8 cellular contexts compared by ENCODE assay signal in the genomic region with DNA sequence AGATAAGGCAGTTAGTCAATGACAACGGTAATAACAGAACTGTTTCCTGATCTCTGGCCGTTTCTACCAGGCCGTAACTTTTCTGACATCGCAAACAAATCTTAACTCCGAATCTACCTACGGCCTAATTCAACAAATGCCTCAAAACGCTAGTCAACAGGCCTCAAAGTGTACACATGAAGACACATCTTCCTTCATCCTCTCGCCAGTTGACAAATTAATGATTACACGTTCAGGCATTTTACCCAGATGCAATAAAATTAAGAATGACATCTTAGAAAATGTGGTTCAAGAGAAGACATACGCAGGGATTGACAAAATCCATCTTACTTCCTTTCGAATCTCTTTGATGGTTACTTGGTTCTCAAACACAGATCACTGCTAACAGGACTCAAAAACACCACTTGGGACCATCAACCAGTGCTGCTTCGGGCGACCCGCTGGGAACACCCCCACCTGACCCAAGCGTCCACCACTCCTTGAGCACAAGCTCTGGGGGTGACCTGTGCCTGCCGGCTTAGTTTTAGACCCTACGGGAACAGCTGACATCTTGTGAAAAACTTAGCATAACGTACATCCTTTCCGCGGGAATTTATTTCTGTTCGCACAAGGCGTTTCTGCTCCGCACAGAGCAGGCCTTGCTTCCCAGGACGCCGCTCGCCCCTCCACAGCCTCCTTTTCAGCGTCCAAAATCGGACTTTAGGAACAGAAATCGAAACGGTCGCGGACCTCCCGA. TPM values are rescaled to one million over a fixed set of nuclear protein-coding genes. Genes with fewer than 3 reads are reported as not detected.
A peak's percentile ranks its signal among the peaks of the same experiment; 100 is the strongest.
DNase-seq lines count a peak whose midpoint lies in the region; ATAC-seq, FAIRE-seq and TF ChIP-seq lines count a peak whose summit lies in the region.

No MANE protein-coding gene starts in this region.

- H3K27ac Mint-ChIP-seq in activated naive CD8-positive, alpha-beta T cell treated with anti-CD3 and anti-CD28 coated beads for 36 hours: peak overlapping the region; percentile 91

- H3K36me3 Mint-ChIP-seq in activated naive CD8-positive, alpha-beta T cell treated with anti-CD3 and anti-CD28 coated beads for 36 hours: peaks cover 5% of the 10 kb centered on the region

- CTCF ChIA-PET in HCT116 (lab: Charles Lee): no interaction called here

- ATAC-seq in HCT116 (peak; percentile 32), pancreas (peak; percentile 6 to 11 (median 7)), HG02973 (IDR thresholded peaks at IDR 0.05; ENCODE audit: unreplicated experiment) (no peak)

- H3K27ac ChIP-seq in HCT116 (ENCODE audit: low read depth, low read length) (peak overlapping the region; percentile 54; the same call in 1 of the 2 replicates), cardiac muscle cell (no peak overlapping the region), pancreas (peak overlapping the region; percentile 71 to 90 (median 87))

- no peaks in the 10 kb centered on the region for H3K9me2 ChIP-seq in HCT116 (ENCODE audit: insufficient read depth)

- no peaks in the 10 kb centered on the region for H4K20me1 ChIP-seq in HCT116 (ENCODE audit: insufficient read depth)

- no peak for TF ChIP-seq RAD21 in HCT116 (IDR thresholded peaks at IDR 0.05; ENCODE audit: low read depth)

- peak overlapping the region; percentile 68 for H3K9ac ChIP-seq in HCT116 (ENCODE audit: low read length)

- no peaks in the 10 kb centered on the region for H3K9me3 ChIP-seq in HCT116 (ENCODE audit: control insufficient read depth in 1 of 2, insufficient read depth in 1 of 2, low read depth in 1 of 2, low read length in 2 of 2)
- no peaks in the 10 kb centered on the region for H3K9me3 ChIP-seq in cardiac muscle cell (ENCODE audit: low read depth)
- H3K9me3 ChIP-seq in pancreas: no peaks in the 10 kb centered on the region

- peaks cover 34% of the 10 kb centered on the region for H3K79me2 ChIP-seq in HCT116 (ENCODE audit: insufficient read depth, low read length)

- H3K4me1 ChIP-seq in HCT116 (ENCODE audit: control insufficient read depth in 1 of 2, insufficient read depth in 2 of 2, low read length in 2 of 2) (peaks cover 10 to 26% of the 10 kb centered on the region in 2 experiments), cardiac muscle cell (ENCODE audit: low read depth) (no peaks in the 10 kb centered on the region), pancreas (peaks cover 20 to 26% (median 25%) of the 10 kb centered on the region in 3 donors)

- H3K4me3 ChIP-seq in HCT116 (replicated peaks in 1 of 2; ENCODE audit: low read depth in 1 of 2, low read length in 2 of 2) (peak overlapping the region; percentile 67 to 79), cardiac muscle cell (peak overlapping the region; percentile 90), pancreas (peak overlapping the region; percentile 29 to 95 (median 68))

- RAD21 ChIA-PET in HCT116 (lab: Charles Lee; ENCODE audit: low non-redundant PET in 1 of 2, low total read pairs in 2 of 2, uncharacterized antibody in 2 of 2, unreplicated experiment in 2 of 2): no interaction called here

- H3K4me3 Mint-ChIP-seq in activated naive CD8-positive, alpha-beta T cell treated with anti-CD3 and anti-CD28 coated beads for 36 hours: peak overlapping the region; percentile 89

- no peak for TF ChIP-seq POLR2A in HCT116 (IDR thresholded peaks at IDR 0.05; ENCODE audit: borderline replicate concordance, extremely low read depth, insufficient read depth, insufficient read length)

- H3K27me3 ChIP-seq in HCT116 (ENCODE audit: insufficient read depth, low read length) (no peaks in the 10 kb centered on the region), cardiac muscle cell (peaks cover 75% of the 10 kb centered on the region), pancreas (no peaks in the 10 kb centered on the region)

- 3 to 4% methylated on average over 33 of the region's 33 CpGs for WGBS in pancreas, 2 donors

- DNase-seq in ELF-1 (ENCODE audit: low read depth, low spot score) (peak; percentile 50), HCT116 (ENCODE audit: low read depth, low spot score) (no peak), OCI-M1 (lab: John Stamatoyannopoulos, UW) (peak; percentile 60), cardiac muscle cell (ENCODE audit: low read depth in 1 of 2, low spot score in 1 of 2) (peak in 1 of 2 donors; percentile 63), pancreas (peak in 3 of 6 donors; percentile 39 to 41 (median 39)), D341Med (ENCODE audit: low spot score) (no peak)
- DNase-seq in activated naive CD8-positive, alpha-beta T cell treated with anti-CD3 and anti-CD28 coated beads for 36 hours: no peak

- POLR2A ChIA-PET in HCT116 (lab: Charles Lee): no interaction called here

- no peaks in the 10 kb centered on the region for H3K27me3 Mint-ChIP-seq in activated naive CD8-positive, alpha-beta T cell treated with anti-CD3 and anti-CD28 coated beads for 36 hours

- no peak for FAIRE-seq in pancreas (lab: Jason Lieb, UNC)

- BruUV-seq in HCT116 (replicated peaks; lab: Mats Ljungman, UMichigan): TSS peak; percentile 63

- H3K36me3 ChIP-seq in HCT116 (ENCODE audit: control insufficient read depth in 1 of 2, insufficient read depth in 2 of 2, low read length in 2 of 2) (no peaks in the 10 kb centered on the region), cardiac muscle cell (no peaks in the 10 kb centered on the region), pancreas (no peaks in the 10 kb centered on the region)

- TF ChIP-seq CTCF in HCT116 (IDR thresholded peaks at IDR 0.05 in 2 of 3, conservative IDR thresholded peaks at IDR 0.05 in 1 of 3; ENCODE audit: borderline replicate concordance in 1 of 3, insufficient read depth in 1 of 3, low read depth in 2 of 3, low read length in 2 of 3) (no peak), cardiac muscle cell (IDR thresholded peaks at IDR 0.05; ENCODE audit: low read depth, low read length) (no peak), pancreas (IDR thresholded peaks at IDR 0.05) (no peak)

- intact Hi-C loops in HCT116 (cut with micrococcal nuclease) (no loop called here), pancreas (cut with DNase I) (no loop called here)

- peak overlapping the region; percentile 40 for H2AFZ ChIP-seq in HCT116 (ENCODE audit: low read depth, low read length, poor library complexity, severe bottlenecking)

- peak overlapping the region; percentile 94 for H3K4me2 ChIP-seq in HCT116 (ENCODE audit: low read length)

- H3K4me1 Mint-ChIP-seq in activated naive CD8-positive, alpha-beta T cell treated with anti-CD3 and anti-CD28 coated beads for 36 hours: peaks cover 44% of the 10 kb centered on the region

- no peaks in the 10 kb centered on the region for H3K9me3 Mint-ChIP-seq in activated naive CD8-positive, alpha-beta T cell treated with anti-CD3 and anti-CD28 coated beads for 36 hours

TF ChIP-seq in HCT116, 20 proteins besides CTCF, POLR2A, EP300 and RAD21:
- TF ChIP-seq ZFX (IDR thresholded peaks at IDR 0.05) (peak; percentile 47; the same call in 1 of the 2 replicates), JUND (IDR thresholded peaks at IDR 0.05) (no peak)

RNA-seq across cellular contexts. Expression of a gene that starts 1.3 kb away (rescaled TPM):
- total RNA-seq in HCT116 (2021; ENCODE audit: unreplicated experiment) (14.8 TPM), cardiac muscle cell (3.1 and 6.1 TPM in 2 replicates), pancreas (10 to 100 TPM; 10.8 to 15.8 (median 13.5) TPM)
- polyA plus RNA-seq in HCT116 (2012): 6.7 and 6.9 TPM in 2 replicates
- 10 to 100 TPM; 19.7 to 21.9 TPM for total RNA-seq in activated naive CD8-positive, alpha-beta T cell treated with anti-CD3 and anti-CD28 coated beads for 36 hours
- polyA plus RNA-seq in cardiac muscle cell (3.4 and 4.2 TPM in 2 replicates), pancreas (1 to 10 TPM; 4.9 to 6.3 TPM)

Comparison
In these comparisons a context has a peak if more than half of its experiments do, and no peak if none do; other contexts are left out.
1. DNase-seq: peak in ELF-1 (single experiment) and OCI-M1 (single experiment); none in HCT116 (single experiment), activated naive CD8-positive, alpha-beta T cell treated with anti-CD3 and anti-CD28 coated beads for 36 hours (single experiment) and D341Med (single experiment).
2. Peak in every context shown above with its lines, with median percentiles within 50 percentile points of each other: H3K4me3 ChIP-seq.